In genomic region chr1:161389691-161390558, GRCh38 we compare ENCODE assay signal across 8 cellular contexts. TPM values are rescaled to one million over a fixed set of nuclear protein-coding genes. Genes with fewer than 3 reads are reported as not detected.
DNase-seq lines count a peak whose midpoint lies in the region; ATAC-seq lines count a peak whose summit lies in the region.

No MANE protein-coding gene starts in this region.

- ATAC-seq in HG02588 (IDR thresholded peaks at IDR 0.05; ENCODE audit: unreplicated experiment), result peak; percentile 78

- H3K27me3 Mint-ChIP-seq in activated naive CD4-positive, alpha-beta T cell treated with anti-CD3 and anti-CD28 coated beads, Interleukin-2, amount 10 ng/mL, durations not matched to agents 7 days and 5 days, result peaks cover 4% of the 10 kb centered on the region

- H3K36me3 Mint-ChIP-seq in activated naive CD4-positive, alpha-beta T cell treated with anti-CD3 and anti-CD28 coated beads, Interleukin-2, amount 10 ng/mL, durations not matched to agents 7 days and 5 days, result peaks cover 1% of the 10 kb centered on the region

- DNase-seq in NCI-H1048 (lab: John Stamatoyannopoulos, UW) (peak; percentile 98), SK-N-DZ (ENCODE audit: low spot score) (peak; percentile 95), germinal center (ENCODE audit: low spot score) (peak; percentile 95), nucleus accumbens (lab: John Stamatoyannopoulos, UW) (peak; percentile 63 to 100 (median 98)), superior temporal gyrus (ENCODE audit: extremely low spot score) (peak; percentile 94)
- DNase-seq in activated naive CD4-positive, alpha-beta T cell treated with anti-CD3 and anti-CD28 coated beads, Interleukin-2, amount 10 ng/mL, durations not matched to agents 7 days and 5 days, result peak; percentile 98

- peak overlapping the region; percentile 95 for H3K27ac Mint-ChIP-seq in activated naive CD4-positive, alpha-beta T cell treated with anti-CD3 and anti-CD28 coated beads, Interleukin-2, amount 10 ng/mL, durations not matched to agents 7 days and 5 days

- peak overlapping the region; percentile 92 for H3K4me3 ChIP-seq in GM08714 (ENCODE audit: low read length)

- H3K4me3 Mint-ChIP-seq in activated naive CD4-positive, alpha-beta T cell treated with anti-CD3 and anti-CD28 coated beads, Interleukin-2, amount 10 ng/mL, durations not matched to agents 7 days and 5 days, result peak overlapping the region; percentile 89

- CTCF ChIA-PET in activated naive CD4-positive, alpha-beta T cell treated with anti-CD3 and anti-CD28 coated beads, Interleukin-2, amount 10 ng/mL, durations not matched to agents 7 days and 5 days (lab: Charles Lee), result interaction anchor here (0.7 to 2.0 kb wide), 3 partner anchors 51 to 203 kb away, joined by 3 to 10 read pairs (median 4); partner anchors contain the start of gene TOMM40L

- peaks cover 50% of the 10 kb centered on the region for H3K4me1 Mint-ChIP-seq in activated naive CD4-positive, alpha-beta T cell treated with anti-CD3 and anti-CD28 coated beads, Interleukin-2, amount 10 ng/mL, durations not matched to agents 7 days and 5 days

- no peaks in the 10 kb centered on the region for H3K9me3 Mint-ChIP-seq in activated naive CD4-positive, alpha-beta T cell treated with anti-CD3 and anti-CD28 coated beads, Interleukin-2, amount 10 ng/mL, durations not matched to agents 7 days and 5 days

RNA-seq across cellular contexts. Expression of gene CFAP126, which starts 22.2 kb away (rescaled TPM):
- polyA plus RNA-seq in SK-N-DZ (2014; cell fraction: cytosol; rRNA removed), result not detected in 2 replicates
- polyA plus RNA-seq in SK-N-DZ (2014; cell fraction: nucleus; rRNA removed), result not detected in 2 replicates

Comparison
In these comparisons a context has a peak if more than half of its experiments do, and no peak if none do; other contexts are left out.
1. Peak in every context shown above with its lines: DNase-seq, ATAC-seq and H3K4me3 ChIP-seq.